ENCODE assay signal across 8 cellular contexts in the genomic region with DNA sequence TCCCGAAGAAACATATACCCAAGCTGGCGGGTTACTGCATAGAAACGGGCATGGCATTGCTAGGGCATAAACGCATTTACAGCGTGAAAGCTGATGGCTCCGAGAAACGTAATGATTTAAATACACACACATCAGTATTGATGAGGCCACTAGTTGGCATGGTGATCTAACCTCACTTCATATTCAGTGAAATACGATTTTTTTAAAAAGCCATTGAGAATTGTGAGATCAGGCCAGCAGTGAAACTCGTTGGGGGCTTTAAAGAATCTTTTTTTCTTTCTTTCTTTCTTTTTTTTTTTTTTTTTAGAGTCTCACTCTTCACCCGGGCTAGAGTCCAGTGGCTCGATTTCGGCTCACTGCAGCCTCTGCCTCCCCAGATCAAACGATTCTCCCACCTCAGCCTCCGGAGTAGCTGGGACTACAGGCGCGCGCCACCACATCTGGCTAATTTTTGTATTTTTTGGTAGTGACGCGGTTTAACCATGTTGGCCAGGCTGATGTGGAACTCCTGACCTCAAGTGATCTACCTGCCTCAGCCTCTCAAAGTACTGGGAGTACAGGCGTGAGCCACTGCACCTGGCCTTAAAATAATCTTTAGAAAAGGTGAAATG. TPM values are rescaled to one million over a fixed set of nuclear protein-coding genes. Genes with fewer than 3 reads are reported as not detected.
DNase-seq lines count a peak whose midpoint lies in the region; ATAC-seq and TF ChIP-seq lines count a peak whose summit lies in the region.

No MANE protein-coding gene starts in this region.

- in situ Hi-C loops in GM13977 (cut with MboI; ENCODE audit: low pct_unique_long_range_greater_than_20kb, low sequenced_read_pairs, unreplicated experiment), result no loop called here

- POLR2A ChIA-PET in RWPE1 (lab: Yijun Ruan, JAX; ENCODE audit: low non-redundant PET), result no interaction called here

- H3K27ac ChIP-seq in RWPE1, result peak overlapping the region; percentile 99

- no peak for TF ChIP-seq CTCF in GM12875 (IDR thresholded peaks at IDR 0.05; ENCODE audit: borderline replicate concordance, insufficient read depth, low read depth, low read length)
- no peak for TF ChIP-seq CTCF in RWPE1 (conservative IDR thresholded peaks at IDR 0.05; ENCODE audit: low read depth)
- TF ChIP-seq CTCF in fibroblast of the aortic adventitia (IDR thresholded peaks at IDR 0.05; ENCODE audit: insufficient read depth, low read length), result no peak
- TF ChIP-seq CTCF in retinal pigment epithelial cell (conservative IDR thresholded peaks at IDR 0.05; ENCODE audit: low read depth, low read length), result no peak
- no peak for TF ChIP-seq CTCF in GM13977 (IDR thresholded peaks at IDR 0.05; ENCODE audit: extremely low read depth, insufficient read depth, missing control alignments)

- CTCF ChIA-PET in RWPE1 (lab: Yijun Ruan, JAX), result no interaction called here

- no peak for DNase-seq in RWPE1 (ENCODE audit: low spot score)
- no peak for DNase-seq in fibroblast of the aortic adventitia (ENCODE audit: low read depth)
- no peak for DNase-seq in retinal pigment epithelial cell (ENCODE audit: low read depth)
- DNase-seq in GM13977 (ENCODE audit: low spot score), result no peak
- DNase-seq in effector CD8-positive, alpha-beta T cell (lab: John Stamatoyannopoulos, UW), result no peak

- peak overlapping the region; percentile 52 for H3K4me3 ChIP-seq in GM12875 (ENCODE audit: low read depth, low read length)
- H3K4me3 ChIP-seq in fibroblast of the aortic adventitia (ENCODE audit: low read depth, low read length), result peak overlapping the region; percentile 67
- peak overlapping the region; percentile 60 for H3K4me3 ChIP-seq in retinal pigment epithelial cell (ENCODE audit: low read length)

- ATAC-seq in GM19035 (IDR thresholded peaks at IDR 0.05; ENCODE audit: unreplicated experiment) (no peak), HG02852 (IDR thresholded peaks at IDR 0.05; ENCODE audit: unreplicated experiment) (no peak)

RNA-seq across cellular contexts. Expression of a gene that starts 2.4 kb away (rescaled TPM):
- total RNA-seq in fibroblast of the aortic adventitia (ENCODE audit: low replicate concordance), result 10.5 and 27.2 TPM in 2 replicates
